ENCODE assay signal across 1 cellular context in genomic region chr12:102439391-102440108, GRCh38.
TF ChIP-seq lines count a peak whose summit lies in the region.

No MANE protein-coding gene starts in this region.

TF ChIP-seq in endothelial cell of umbilical vein, 7 proteins besides CTCF, POLR2A, EP300 and RAD21:
- TF ChIP-seq GATA2 (IDR thresholded peaks at IDR 0.05; ENCODE audit: insufficient read depth, insufficient read length, low read depth, low read length) (no peak), POLR2AphosphoS5 (IDR thresholded peaks at IDR 0.05; ENCODE audit: insufficient read depth, low read depth, low read length) (no peak), EZH2 (IDR thresholded peaks at IDR 0.05; ENCODE audit: borderline replicate concordance, low read depth, low read length, severe bottlenecking) (no peak), FOS (IDR thresholded peaks at IDR 0.05; ENCODE audit: borderline replicate concordance, insufficient read depth, low read length) (no peak), MAX (IDR thresholded peaks at IDR 0.05; ENCODE audit: insufficient read depth, insufficient read length) (no peak), MYC (IDR thresholded peaks at IDR 0.05; ENCODE audit: low read depth, low read length) (no peak), JUN (IDR thresholded peaks at IDR 0.05; ENCODE audit: borderline replicate concordance, insufficient read depth, insufficient read length, low read depth) (no peak)
